In genomic region chr1:54542120-54542961, GRCh38 we compare ENCODE assay signal across 8 cellular contexts. TPM values are rescaled to one million over a fixed set of nuclear protein-coding genes. Genes with fewer than 3 reads are reported as not detected.
DNase-seq lines count a peak whose midpoint lies in the region; ATAC-seq and TF ChIP-seq lines count a peak whose summit lies in the region.

No MANE protein-coding gene starts in this region.

- peak overlapping the region; percentile 67 for H3K4me3 ChIP-seq in effector memory CD4-positive, alpha-beta T cell (ENCODE audit: insufficient read depth, low read depth, low read length, poor library complexity, severe bottlenecking)
- peak overlapping the region; percentile 9 for H3K4me3 ChIP-seq in mesendoderm (ENCODE audit: low read length)

- H3K27ac ChIP-seq in effector memory CD4-positive, alpha-beta T cell (ENCODE audit: insufficient read depth, low read length, poor library complexity, severe bottlenecking), result no peak overlapping the region
- H3K27ac ChIP-seq in mesendoderm (ENCODE audit: low read depth, low read length), result peak overlapping the region; percentile 59

- DNase-seq in NCI-H524 (lab: John Stamatoyannopoulos, UW) (peak; percentile 45 to 60), NCI-H524 treated with DMSO at 0.1 percent for 48 hours (lab: John Stamatoyannopoulos, UW) (no peak), NCI-H69 (lab: John Stamatoyannopoulos, UW) (peak; percentile 91), mesendoderm (peak; percentile 94)
- peak; percentile 73 for DNase-seq in activated CD8-positive, alpha-beta T cell treated with anti-CD3 and anti-CD28 coated beads for 36 hours
- DNase-seq in effector memory CD4-positive, alpha-beta T cell, result peak; percentile 7 to 10 (median 9)
- peak; percentile 1 for DNase-seq in stimulated activated CD8-positive, alpha-beta memory T cell treated with anti-CD3 and anti-CD28 coated beads, Interleukin-15, amount 100 ng/mL, for 1 hour (ENCODE audit: low read depth)

- no peaks in the 10 kb centered on the region for H3K36me3 Mint-ChIP-seq in activated CD8-positive, alpha-beta T cell treated with anti-CD3 and anti-CD28 coated beads for 36 hours (ENCODE audit: low read depth)

- H3K27me3 Mint-ChIP-seq in activated CD8-positive, alpha-beta T cell treated with anti-CD3 and anti-CD28 coated beads for 36 hours, result peaks cover 1% of the 10 kb centered on the region

- no CpG with 5 or more reads among the region's 61 CpGs for WGBS in mesendoderm (ENCODE audit: extremely low coverage, insufficient coverage, low lambda C conversion rate)

- peak overlapping the region; percentile 86 for H3K56ac ChIP-seq in mesendoderm (ENCODE audit: low read length)

- H3K79me1 ChIP-seq in mesendoderm (ENCODE audit: low read length), result peaks cover 4% of the 10 kb centered on the region

- ATAC-seq in HG03159 (IDR thresholded peaks at IDR 0.05; ENCODE audit: unreplicated experiment), result peak; percentile 58
- ATAC-seq in activated CD8-positive, alpha-beta T cell treated with anti-CD3 and anti-CD28 coated beads for 36 hours, result peak; percentile 87

- no peaks in the 10 kb centered on the region for H3K36me3 ChIP-seq in effector memory CD4-positive, alpha-beta T cell (ENCODE audit: control insufficient read depth, insufficient read depth, low read length)
- no peaks in the 10 kb centered on the region for H3K36me3 ChIP-seq in mesendoderm (ENCODE audit: control insufficient read depth, insufficient read depth, low read length)

- no peaks in the 10 kb centered on the region for H3K9me3 ChIP-seq in effector memory CD4-positive, alpha-beta T cell (ENCODE audit: control insufficient read depth, low read length)

- H4K8ac ChIP-seq in mesendoderm (ENCODE audit: low read depth, low read length), result no peak overlapping the region

- peak overlapping the region; percentile 64 for H3K4ac ChIP-seq in mesendoderm (ENCODE audit: low read depth, low read length)

- TF ChIP-seq CTCF in activated CD8-positive, alpha-beta T cell treated with anti-CD3 and anti-CD28 coated beads for 36 hours (IDR thresholded peaks at IDR 0.05), result no peak

- H3K4me3 Mint-ChIP-seq in activated CD8-positive, alpha-beta T cell treated with anti-CD3 and anti-CD28 coated beads for 36 hours, result peak overlapping the region; percentile 72

- no peak overlapping the region for H4K5ac ChIP-seq in mesendoderm (ENCODE audit: low read length)

- CTCF ChIA-PET in activated CD8-positive, alpha-beta T cell treated with anti-CD3 and anti-CD28 coated beads for 36 hours (lab: Charles Lee), result no interaction called here

- no peak overlapping the region for H3K23ac ChIP-seq in mesendoderm (ENCODE audit: low read length)

- H3K9me3 Mint-ChIP-seq in activated CD8-positive, alpha-beta T cell treated with anti-CD3 and anti-CD28 coated beads for 36 hours, result no peaks in the 10 kb centered on the region

- H2BK15ac ChIP-seq in mesendoderm (replicated peaks; ENCODE audit: low read depth), result no peak overlapping the region

- intact Hi-C loops in activated CD8-positive, alpha-beta T cell treated with anti-CD3 and anti-CD28 coated beads for 36 hours (cut with micrococcal nuclease), result no loop called here

- H2BK5ac ChIP-seq in mesendoderm (ENCODE audit: low read length), result peak overlapping the region; percentile 22

- H3K27ac Mint-ChIP-seq in activated CD8-positive, alpha-beta T cell treated with anti-CD3 and anti-CD28 coated beads for 36 hours, result peak overlapping the region; percentile 30

- peak overlapping the region; percentile 41 for H3K4me2 ChIP-seq in mesendoderm (ENCODE audit: low read length)

- peak overlapping the region; percentile 18 for H2BK120ac ChIP-seq in mesendoderm (ENCODE audit: low read depth, low read length)

- H2AK5ac ChIP-seq in mesendoderm (ENCODE audit: low read length), result no peak overlapping the region

- peak overlapping the region; percentile 5 for H3K18ac ChIP-seq in mesendoderm (ENCODE audit: low read length)

- H3K27me3 ChIP-seq in effector memory CD4-positive, alpha-beta T cell (replicated peaks; ENCODE audit: control insufficient read depth, insufficient read depth, low read length, poor library complexity, severe bottlenecking), result no peaks in the 10 kb centered on the region
- no peaks in the 10 kb centered on the region for H3K27me3 ChIP-seq in mesendoderm (ENCODE audit: insufficient read depth, low read length, poor library complexity)

- H3K9ac ChIP-seq in mesendoderm (ENCODE audit: low read length), result peak overlapping the region; percentile 72

- peaks cover 12% of the 10 kb centered on the region for H3K4me1 ChIP-seq in effector memory CD4-positive, alpha-beta T cell (ENCODE audit: control insufficient read depth, insufficient read depth, low read length, poor library complexity, severe bottlenecking)
- H3K4me1 ChIP-seq in mesendoderm (ENCODE audit: control insufficient read depth, low read depth, low read length), result peaks cover 7% of the 10 kb centered on the region

- H3K4me1 Mint-ChIP-seq in activated CD8-positive, alpha-beta T cell treated with anti-CD3 and anti-CD28 coated beads for 36 hours (ENCODE audit: low read depth), result peaks cover 21% of the 10 kb centered on the region

- POLR2A ChIA-PET in activated CD8-positive, alpha-beta T cell treated with anti-CD3 and anti-CD28 coated beads for 36 hours (lab: Charles Lee), result no interaction called here

- no peaks in the 10 kb centered on the region for H3K79me2 ChIP-seq in mesendoderm (ENCODE audit: control insufficient read depth, insufficient read depth, low read length)

RNA-seq across cellular contexts. Expression of gene ACOT11, which starts 5.7 kb away (rescaled TPM):
- 1 to 10 TPM; 1.1 to 1.2 TPM for total RNA-seq in activated CD8-positive, alpha-beta T cell treated with anti-CD3 and anti-CD28 coated beads for 36 hours
- polyA plus RNA-seq in mesendoderm (2013, experiment 1 of 2), result 3.4 TPM
- polyA plus RNA-seq in mesendoderm (2013, experiment 2 of 2), result 3.5 TPM
